Comparison of ENCODE assay signal across 1 cellular context in the genomic region with DNA sequence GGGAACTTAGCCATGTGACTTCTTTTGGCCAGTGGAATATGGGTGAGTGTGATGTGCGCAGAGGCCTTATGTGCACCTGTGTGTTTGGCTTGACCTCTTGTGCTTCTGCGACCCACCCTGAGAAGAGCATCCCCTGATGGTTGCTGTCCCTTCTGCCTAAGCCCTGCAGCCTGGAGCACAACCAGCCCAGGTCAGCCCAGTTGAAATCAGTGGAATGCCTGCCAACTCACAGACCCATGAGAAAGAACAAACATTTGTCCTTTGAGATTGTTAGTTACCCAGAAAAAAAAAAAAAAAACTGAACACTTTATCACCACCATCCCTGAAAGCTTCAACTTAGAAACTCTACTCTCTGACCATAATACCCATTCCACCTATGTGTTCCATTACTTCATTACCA.
TF ChIP-seq lines count a peak whose summit lies in the region.

No MANE protein-coding gene starts in this region.

TF ChIP-seq in IMR-90, 13 proteins besides CTCF, POLR2A, EP300 and RAD21 (continued from another document):
- no peak for TF ChIP-seq NFE2L2 (IDR thresholded peaks at IDR 0.05; ENCODE audit: low read depth, low read length)
- no peak for TF ChIP-seq MAFK (IDR thresholded peaks at IDR 0.05; ENCODE audit: low read depth, low read length)
- TF ChIP-seq RCOR1 (IDR thresholded peaks at IDR 0.05; ENCODE audit: insufficient replicate concordance, low read length): no peak
- no peak for TF ChIP-seq RFX5 (IDR thresholded peaks at IDR 0.05; ENCODE audit: low read depth, low read length)
- no peak for TF ChIP-seq CEBPB (IDR thresholded peaks at IDR 0.05; ENCODE audit: low read depth, low read length)
- no peak for TF ChIP-seq CHD1 (IDR thresholded peaks at IDR 0.05; ENCODE audit: low read depth, low read length)
- TF ChIP-seq, protein P1, sequence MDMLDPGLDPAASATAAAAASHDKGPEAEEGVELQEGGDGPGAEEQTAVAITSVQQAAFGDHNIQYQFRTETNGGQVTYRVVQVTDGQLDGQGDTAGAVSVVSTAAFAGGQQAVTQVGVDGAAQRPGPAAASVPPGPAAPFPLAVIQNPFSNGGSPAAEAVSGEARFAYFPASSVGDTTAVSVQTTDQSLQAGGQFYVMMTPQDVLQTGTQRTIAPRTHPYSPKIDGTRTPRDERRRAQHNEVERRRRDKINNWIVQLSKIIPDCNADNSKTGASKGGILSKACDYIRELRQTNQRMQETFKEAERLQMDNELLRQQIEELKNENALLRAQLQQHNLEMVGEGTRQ (IDR thresholded peaks at IDR 0.05; ENCODE audit: low read depth, low read length): no peak
- no peak for TF ChIP-seq MXI1 (IDR thresholded peaks at IDR 0.05; ENCODE audit: borderline replicate concordance, low read depth, low read length)
- TF ChIP-seq BHLHE40 (IDR thresholded peaks at IDR 0.05; ENCODE audit: low read depth, low read length): no peak
- TF ChIP-seq, protein P2, sequence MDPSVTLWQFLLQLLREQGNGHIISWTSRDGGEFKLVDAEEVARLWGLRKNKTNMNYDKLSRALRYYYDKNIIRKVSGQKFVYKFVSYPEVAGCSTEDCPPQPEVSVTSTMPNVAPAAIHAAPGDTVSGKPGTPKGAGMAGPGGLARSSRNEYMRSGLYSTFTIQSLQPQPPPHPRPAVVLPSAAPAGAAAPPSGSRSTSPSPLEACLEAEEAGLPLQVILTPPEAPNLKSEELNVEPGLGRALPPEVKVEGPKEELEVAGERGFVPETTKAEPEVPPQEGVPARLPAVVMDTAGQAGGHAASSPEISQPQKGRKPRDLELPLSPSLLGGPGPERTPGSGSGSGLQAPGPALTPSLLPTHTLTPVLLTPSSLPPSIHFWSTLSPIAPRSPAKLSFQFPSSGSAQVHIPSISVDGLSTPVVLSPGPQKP (IDR thresholded peaks at IDR 0.05; ENCODE audit: borderline replicate concordance, low read depth, low read length): no peak
